In the genomic region with DNA sequence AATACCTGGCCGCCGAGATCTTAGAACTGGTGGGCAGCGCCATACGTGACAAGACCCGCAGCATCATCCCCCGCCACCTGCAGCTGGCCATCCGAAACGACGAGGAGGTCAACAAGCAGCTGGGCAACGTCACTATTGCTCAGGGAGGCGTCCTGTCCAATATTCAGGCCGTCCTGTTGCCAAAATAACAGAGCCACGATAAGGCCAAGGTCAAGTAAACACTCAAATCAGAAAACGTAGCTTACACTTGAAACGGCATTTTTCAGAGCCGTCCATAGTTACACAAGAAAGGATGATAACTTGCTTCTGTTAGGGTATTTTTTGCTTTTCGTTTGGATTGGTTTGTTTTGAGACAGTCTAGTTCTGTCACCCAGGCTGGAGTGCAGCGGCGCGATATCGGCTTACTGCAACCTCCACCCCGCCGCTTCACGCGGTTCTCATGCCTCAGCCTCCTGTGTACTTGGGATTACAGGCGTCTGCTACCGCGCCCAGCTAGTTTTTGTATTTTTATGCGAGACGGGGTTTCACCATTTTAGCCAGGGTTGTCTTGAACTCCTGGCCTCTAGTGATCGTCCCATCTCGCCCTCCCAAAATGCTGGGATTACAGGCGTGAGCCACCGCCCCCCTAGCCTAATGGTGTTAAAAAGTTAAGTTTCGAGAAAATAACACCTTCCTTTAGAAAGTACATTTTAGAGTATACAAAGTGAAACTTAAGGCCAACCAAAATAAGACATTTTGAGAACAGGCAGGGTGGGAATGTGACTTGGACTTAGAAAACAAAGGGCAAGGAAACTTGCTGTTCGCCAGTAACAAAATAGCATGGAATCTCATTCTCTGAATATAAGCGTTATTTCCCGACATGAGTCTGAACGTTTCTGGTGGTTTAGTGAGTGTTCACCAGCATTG, we compare ENCODE assay signal across 1 cellular context.
TF ChIP-seq lines count a peak whose summit lies in the region.

No MANE protein-coding gene starts in this region.

TF ChIP-seq in HepG2, 621 proteins besides CTCF, POLR2A, EP300 and RAD21 (continued from another document and continues in another):
- TF ChIP-seq, protein P1, sequence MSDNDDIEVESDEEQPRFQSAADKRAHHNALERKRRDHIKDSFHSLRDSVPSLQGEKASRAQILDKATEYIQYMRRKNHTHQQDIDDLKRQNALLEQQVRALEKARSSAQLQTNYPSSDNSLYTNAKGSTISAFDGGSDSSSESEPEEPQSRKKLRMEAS (IDR thresholded peaks at IDR 0.05) = peak; percentile 76
- 0 out of 2 replicates have a peak, but pooled peaks have one; percentile 52 for TF ChIP-seq WIZ (CRISPR knock-in tag; IDR thresholded peaks at IDR 0.05)
- TF ChIP-seq, protein P2, sequence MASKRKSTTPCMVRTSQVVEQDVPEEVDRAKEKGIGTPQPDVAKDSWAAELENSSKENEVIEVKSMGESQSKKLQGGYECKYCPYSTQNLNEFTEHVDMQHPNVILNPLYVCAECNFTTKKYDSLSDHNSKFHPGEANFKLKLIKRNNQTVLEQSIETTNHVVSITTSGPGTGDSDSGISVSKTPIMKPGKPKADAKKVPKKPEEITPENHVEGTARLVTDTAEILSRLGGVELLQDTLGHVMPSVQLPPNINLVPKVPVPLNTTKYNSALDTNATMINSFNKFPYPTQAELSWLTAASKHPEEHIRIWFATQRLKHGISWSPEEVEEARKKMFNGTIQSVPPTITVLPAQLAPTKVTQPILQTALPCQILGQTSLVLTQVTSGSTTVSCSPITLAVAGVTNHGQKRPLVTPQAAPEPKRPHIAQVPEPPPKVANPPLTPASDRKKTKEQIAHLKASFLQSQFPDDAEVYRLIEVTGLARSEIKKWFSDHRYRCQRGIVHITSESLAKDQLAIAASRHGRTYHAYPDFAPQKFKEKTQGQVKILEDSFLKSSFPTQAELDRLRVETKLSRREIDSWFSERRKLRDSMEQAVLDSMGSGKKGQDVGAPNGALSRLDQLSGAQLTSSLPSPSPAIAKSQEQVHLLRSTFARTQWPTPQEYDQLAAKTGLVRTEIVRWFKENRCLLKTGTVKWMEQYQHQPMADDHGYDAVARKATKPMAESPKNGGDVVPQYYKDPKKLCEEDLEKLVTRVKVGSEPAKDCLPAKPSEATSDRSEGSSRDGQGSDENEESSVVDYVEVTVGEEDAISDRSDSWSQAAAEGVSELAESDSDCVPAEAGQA (IDR thresholded peaks at IDR 0.05; ENCODE audit: low read depth) = no peak; the same call in 1 of the 2 replicates
- TF ChIP-seq, protein P2 (CRISPR knock-in tag; IDR thresholded peaks at IDR 0.05; ENCODE audit: borderline replicate concordance) = 0 out of 2 replicates have a peak, but pooled peaks have one; percentile 32
- TF ChIP-seq, protein P3, sequence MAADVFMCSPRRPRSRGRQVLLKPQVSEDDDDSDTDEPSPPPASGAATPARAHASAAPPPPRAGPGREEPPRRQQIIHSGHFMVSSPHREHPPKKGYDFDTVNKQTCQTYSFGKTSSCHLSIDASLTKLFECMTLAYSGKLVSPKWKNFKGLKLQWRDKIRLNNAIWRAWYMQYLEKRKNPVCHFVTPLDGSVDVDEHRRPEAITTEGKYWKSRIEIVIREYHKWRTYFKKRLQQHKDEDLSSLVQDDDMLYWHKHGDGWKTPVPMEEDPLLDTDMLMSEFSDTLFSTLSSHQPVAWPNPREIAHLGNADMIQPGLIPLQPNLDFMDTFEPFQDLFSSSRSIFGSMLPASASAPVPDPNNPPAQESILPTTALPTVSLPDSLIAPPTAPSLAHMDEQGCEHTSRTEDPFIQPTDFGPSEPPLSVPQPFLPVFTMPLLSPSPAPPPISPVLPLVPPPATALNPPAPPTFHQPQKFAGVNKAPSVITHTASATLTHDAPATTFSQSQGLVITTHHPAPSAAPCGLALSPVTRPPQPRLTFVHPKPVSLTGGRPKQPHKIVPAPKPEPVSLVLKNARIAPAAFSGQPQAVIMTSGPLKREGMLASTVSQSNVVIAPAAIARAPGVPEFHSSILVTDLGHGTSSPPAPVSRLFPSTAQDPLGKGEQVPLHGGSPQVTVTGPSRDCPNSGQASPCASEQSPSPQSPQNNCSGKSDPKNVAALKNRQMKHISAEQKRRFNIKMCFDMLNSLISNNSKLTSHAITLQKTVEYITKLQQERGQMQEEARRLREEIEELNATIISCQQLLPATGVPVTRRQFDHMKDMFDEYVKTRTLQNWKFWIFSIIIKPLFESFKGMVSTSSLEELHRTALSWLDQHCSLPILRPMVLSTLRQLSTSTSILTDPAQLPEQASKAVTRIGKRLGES (CRISPR knock-in tag; IDR thresholded peaks at IDR 0.05; ENCODE audit: borderline replicate concordance) = peak; percentile 60; the same call in 1 of the 2 replicates
- TF ChIP-seq ZNF777 (CRISPR knock-in tag; IDR thresholded peaks at IDR 0.05) = peak; percentile 53; the same call in 1 of the 2 replicates
- TF ChIP-seq THAP11 (CRISPR knock-in tag; IDR thresholded peaks at IDR 0.05) = peak; percentile 14; the same call in 1 of the 2 replicates
- TF ChIP-seq, protein P4, sequence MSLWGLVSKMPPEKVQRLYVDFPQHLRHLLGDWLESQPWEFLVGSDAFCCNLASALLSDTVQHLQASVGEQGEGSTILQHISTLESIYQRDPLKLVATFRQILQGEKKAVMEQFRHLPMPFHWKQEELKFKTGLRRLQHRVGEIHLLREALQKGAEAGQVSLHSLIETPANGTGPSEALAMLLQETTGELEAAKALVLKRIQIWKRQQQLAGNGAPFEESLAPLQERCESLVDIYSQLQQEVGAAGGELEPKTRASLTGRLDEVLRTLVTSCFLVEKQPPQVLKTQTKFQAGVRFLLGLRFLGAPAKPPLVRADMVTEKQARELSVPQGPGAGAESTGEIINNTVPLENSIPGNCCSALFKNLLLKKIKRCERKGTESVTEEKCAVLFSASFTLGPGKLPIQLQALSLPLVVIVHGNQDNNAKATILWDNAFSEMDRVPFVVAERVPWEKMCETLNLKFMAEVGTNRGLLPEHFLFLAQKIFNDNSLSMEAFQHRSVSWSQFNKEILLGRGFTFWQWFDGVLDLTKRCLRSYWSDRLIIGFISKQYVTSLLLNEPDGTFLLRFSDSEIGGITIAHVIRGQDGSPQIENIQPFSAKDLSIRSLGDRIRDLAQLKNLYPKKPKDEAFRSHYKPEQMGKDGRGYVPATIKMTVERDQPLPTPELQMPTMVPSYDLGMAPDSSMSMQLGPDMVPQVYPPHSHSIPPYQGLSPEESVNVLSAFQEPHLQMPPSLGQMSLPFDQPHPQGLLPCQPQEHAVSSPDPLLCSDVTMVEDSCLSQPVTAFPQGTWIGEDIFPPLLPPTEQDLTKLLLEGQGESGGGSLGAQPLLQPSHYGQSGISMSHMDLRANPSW (CRISPR knock-in tag; IDR thresholded peaks at IDR 0.05; ENCODE audit: borderline replicate concordance) = no peak; the same call in 1 of the 2 replicates
- TF ChIP-seq ZBTB7A (CRISPR knock-in tag; IDR thresholded peaks at IDR 0.05) = no peak
- 0 out of 2 replicates have a peak, but pooled peaks have one; percentile 50 for TF ChIP-seq ZNF790 (CRISPR knock-in tag; IDR thresholded peaks at IDR 0.05; ENCODE audit: borderline replicate concordance)
- TF ChIP-seq TCF7L2 (IDR thresholded peaks at IDR 0.05; ENCODE audit: low read depth, low read length) = no peak
- peak; percentile 39; the same call in 1 of the 3 replicates for TF ChIP-seq MXI1 (IDR thresholded peaks at IDR 0.05; ENCODE audit: borderline replicate concordance, low read depth, low read length)
- peak; percentile 9; the same call in 1 of the 2 replicates for TF ChIP-seq ZNF331 (CRISPR knock-in tag; IDR thresholded peaks at IDR 0.05)
- TF ChIP-seq, protein P5, sequence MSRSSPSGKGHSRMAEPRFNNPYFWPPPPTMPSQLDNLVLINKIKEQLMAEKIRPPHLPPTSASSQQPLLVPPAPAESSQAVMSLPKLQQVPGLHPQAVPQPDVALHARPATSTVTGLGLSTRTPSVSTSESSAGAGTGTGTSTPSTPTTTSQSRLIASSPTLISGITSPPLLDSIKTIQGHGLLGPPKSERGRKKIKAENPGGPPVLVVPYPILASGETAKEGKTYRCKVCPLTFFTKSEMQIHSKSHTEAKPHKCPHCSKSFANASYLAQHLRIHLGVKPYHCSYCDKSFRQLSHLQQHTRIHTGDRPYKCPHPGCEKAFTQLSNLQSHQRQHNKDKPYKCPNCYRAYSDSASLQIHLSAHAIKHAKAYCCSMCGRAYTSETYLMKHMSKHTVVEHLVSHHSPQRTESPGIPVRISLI (CRISPR knock-in tag; IDR thresholded peaks at IDR 0.05; ENCODE audit: borderline replicate concordance) = peak; percentile 31; the same call in 1 of the 2 replicates
- TF ChIP-seq, protein P6, sequence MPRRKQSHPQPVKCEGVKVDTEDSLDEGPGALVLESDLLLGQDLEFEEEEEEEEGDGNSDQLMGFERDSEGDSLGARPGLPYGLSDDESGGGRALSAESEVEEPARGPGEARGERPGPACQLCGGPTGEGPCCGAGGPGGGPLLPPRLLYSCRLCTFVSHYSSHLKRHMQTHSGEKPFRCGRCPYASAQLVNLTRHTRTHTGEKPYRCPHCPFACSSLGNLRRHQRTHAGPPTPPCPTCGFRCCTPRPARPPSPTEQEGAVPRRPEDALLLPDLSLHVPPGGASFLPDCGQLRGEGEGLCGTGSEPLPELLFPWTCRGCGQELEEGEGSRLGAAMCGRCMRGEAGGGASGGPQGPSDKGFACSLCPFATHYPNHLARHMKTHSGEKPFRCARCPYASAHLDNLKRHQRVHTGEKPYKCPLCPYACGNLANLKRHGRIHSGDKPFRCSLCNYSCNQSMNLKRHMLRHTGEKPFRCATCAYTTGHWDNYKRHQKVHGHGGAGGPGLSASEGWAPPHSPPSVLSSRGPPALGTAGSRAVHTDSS (CRISPR knock-in tag; conservative IDR thresholded peaks at IDR 0.05) = no peak
- peak; percentile 60; the same call in 1 of the 2 replicates for TF ChIP-seq NR2F6 (IDR thresholded peaks at IDR 0.05)
- peak; percentile 83 for TF ChIP-seq NR2F6 (CRISPR knock-in tag; IDR thresholded peaks at IDR 0.05)
- peak; percentile 86 for TF ChIP-seq ZNF251 (CRISPR knock-in tag; IDR thresholded peaks at IDR 0.05)
- TF ChIP-seq BHLHE40 (IDR thresholded peaks at IDR 0.05; ENCODE audit: low read length) = no peak
- TF ChIP-seq DNMT1 (CRISPR knock-in tag; IDR thresholded peaks at IDR 0.05) = no peak
- TF ChIP-seq, protein P7, sequence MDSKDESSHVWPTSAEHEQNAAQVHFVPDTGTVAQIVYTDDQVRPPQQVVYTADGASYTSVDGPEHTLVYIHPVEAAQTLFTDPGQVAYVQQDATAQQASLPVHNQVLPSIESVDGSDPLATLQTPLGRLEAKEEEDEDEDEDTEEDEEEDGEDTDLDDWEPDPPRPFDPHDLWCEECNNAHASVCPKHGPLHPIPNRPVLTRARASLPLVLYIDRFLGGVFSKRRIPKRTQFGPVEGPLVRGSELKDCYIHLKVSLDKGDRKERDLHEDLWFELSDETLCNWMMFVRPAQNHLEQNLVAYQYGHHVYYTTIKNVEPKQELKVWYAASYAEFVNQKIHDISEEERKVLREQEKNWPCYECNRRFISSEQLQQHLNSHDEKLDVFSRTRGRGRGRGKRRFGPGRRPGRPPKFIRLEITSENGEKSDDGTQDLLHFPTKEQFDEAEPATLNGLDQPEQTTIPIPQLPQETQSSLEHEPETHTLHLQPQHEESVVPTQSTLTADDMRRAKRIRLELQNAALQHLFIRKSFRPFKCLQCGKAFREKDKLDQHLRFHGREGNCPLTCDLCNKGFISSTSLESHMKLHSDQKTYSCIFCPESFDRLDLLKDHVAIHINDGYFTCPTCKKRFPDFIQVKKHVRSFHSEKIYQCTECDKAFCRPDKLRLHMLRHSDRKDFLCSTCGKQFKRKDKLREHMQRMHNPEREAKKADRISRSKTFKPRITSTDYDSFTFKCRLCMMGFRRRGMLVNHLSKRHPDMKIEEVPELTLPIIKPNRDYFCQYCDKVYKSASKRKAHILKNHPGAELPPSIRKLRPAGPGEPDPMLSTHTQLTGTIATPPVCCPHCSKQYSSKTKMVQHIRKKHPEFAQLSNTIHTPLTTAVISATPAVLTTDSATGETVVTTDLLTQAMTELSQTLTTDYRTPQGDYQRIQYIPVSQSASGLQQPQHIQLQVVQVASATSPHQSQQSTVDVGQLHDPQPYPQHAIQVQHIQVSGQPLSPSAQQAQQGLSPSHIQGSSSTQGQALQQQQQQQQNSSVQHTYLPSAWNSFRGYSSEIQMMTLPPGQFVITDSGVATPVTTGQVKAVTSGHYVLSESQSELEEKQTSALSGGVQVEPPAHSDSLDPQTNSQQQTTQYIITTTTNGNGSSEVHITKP (CRISPR knock-in tag; IDR thresholded peaks at IDR 0.05; ENCODE audit: low read depth) = no peak
- TF ChIP-seq RARA (CRISPR knock-in tag; IDR thresholded peaks at IDR 0.05) = peak; percentile 71
- TF ChIP-seq FOXA3 (CRISPR knock-in tag; IDR thresholded peaks at IDR 0.05) = peak; percentile 68
- TF ChIP-seq, protein P8, sequence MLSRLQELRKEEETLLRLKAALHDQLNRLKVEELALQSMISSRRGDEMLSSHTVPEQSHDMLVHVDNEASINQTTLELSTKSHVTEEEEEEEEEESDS (CRISPR knock-in tag; IDR thresholded peaks at IDR 0.05; ENCODE audit: borderline replicate concordance) = 0 out of 2 replicates have a peak, but pooled peaks have one; percentile 19
- TF ChIP-seq REPIN1 (CRISPR knock-in tag; IDR thresholded peaks at IDR 0.05; ENCODE audit: borderline replicate concordance, low read depth) = 0 out of 2 replicates have a peak, but pooled peaks have one; percentile 6
- peak; percentile 49 for TF ChIP-seq AGO2 (optimal IDR thresholded peaks at IDR 0.05; ENCODE audit: low read depth, low read length)
- TF ChIP-seq, protein P9, sequence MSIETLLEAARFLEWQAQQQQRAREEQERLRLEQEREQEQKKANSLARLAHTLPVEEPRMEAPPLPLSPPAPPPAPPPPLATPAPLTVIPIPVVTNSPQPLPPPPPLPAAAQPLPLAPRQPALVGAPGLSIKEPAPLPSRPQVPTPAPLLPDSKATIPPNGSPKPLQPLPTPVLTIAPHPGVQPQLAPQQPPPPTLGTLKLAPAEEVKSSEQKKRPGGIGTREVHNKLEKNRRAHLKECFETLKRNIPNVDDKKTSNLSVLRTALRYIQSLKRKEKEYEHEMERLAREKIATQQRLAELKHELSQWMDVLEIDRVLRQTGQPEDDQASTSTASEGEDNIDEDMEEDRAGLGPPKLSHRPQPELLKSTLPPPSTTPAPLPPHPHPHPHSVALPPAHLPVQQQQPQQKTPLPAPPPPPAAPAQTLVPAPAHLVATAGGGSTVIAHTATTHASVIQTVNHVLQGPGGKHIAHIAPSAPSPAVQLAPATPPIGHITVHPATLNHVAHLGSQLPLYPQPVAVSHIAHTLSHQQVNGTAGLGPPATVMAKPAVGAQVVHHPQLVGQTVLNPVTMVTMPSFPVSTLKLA (IDR thresholded peaks at IDR 0.05) = 0 out of 2 replicates have a peak, but pooled peaks have one; percentile 15
- no peak for TF ChIP-seq CBX2 (IDR thresholded peaks at IDR 0.05; ENCODE audit: low read depth, low read length)
- no peak for TF ChIP-seq CBX2 (CRISPR knock-in tag; IDR thresholded peaks at IDR 0.05; ENCODE audit: low read depth)
- TF ChIP-seq RBM22 (optimal IDR thresholded peaks at IDR 0.05; ENCODE audit: low read length) = peak; percentile 92
- no peak for TF ChIP-seq KAT2B (IDR thresholded peaks at IDR 0.05; ENCODE audit: borderline replicate concordance, low read depth, low read length)
